ENCODE assay signal across 7 cellular contexts in the genomic region with DNA sequence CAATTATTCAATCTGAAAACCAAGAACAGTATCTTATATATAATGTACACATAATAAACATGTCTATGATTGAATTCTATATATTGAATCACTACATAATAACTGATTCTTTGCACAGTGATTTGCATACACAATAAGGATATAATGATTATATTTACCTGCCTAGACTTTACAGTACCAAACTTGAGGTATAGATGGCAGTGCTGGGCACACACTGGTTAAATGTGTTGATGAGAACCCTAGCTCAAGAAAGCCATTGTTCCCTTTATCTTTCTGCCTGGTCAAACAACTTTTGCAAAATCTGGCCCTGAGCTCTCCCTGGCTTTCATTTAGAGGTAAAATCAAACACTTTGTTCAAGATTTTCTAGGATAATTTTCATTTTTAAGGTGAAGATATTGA.
DNase-seq lines count a peak whose midpoint lies in the region; ATAC-seq and TF ChIP-seq lines count a peak whose summit lies in the region.

No MANE protein-coding gene starts in this region.

- no peaks in the 10 kb centered on the region for H4K20me1 ChIP-seq in OCI-LY1 (ENCODE audit: insufficient read depth, low read length)

- H3K4me3 ChIP-seq in OCI-LY1 (ENCODE audit: low read depth, low read length, poor library complexity, severe bottlenecking) = no peak overlapping the region
- H3K4me3 ChIP-seq in liver (ENCODE audit: low read depth in 1 of 3, low read length in 3 of 3) = no peak overlapping the region

- H3K27ac ChIP-seq in OCI-LY1 (ENCODE audit: low read depth, low read length, poor library complexity, severe bottlenecking) (no peak overlapping the region), liver (ENCODE audit: low read depth in 1 of 2, low read length in 2 of 2) (no peak overlapping the region)

- no peaks in the 10 kb centered on the region for H3K9me2 ChIP-seq in OCI-LY1 (ENCODE audit: low read depth, low read length)

- no peaks in the 10 kb centered on the region for H3K27me3 ChIP-seq in OCI-LY1 (ENCODE audit: insufficient read depth, low read length)
- no peaks in the 10 kb centered on the region for H3K27me3 ChIP-seq in liver (ENCODE audit: control insufficient read depth in 4 of 4, insufficient read depth in 4 of 4, low read length in 3 of 4)

- ATAC-seq in GM18502 (IDR thresholded peaks at IDR 0.05; ENCODE audit: poor library complexity, unreplicated experiment) (peak; percentile 84), HG02763 (IDR thresholded peaks at IDR 0.05; ENCODE audit: unreplicated experiment) (peak; percentile 65), left lobe of liver (no peak)

- H3K4me2 ChIP-seq in OCI-LY1 (ENCODE audit: low read length) = no peak overlapping the region

- no peaks in the 10 kb centered on the region for H3K79me2 ChIP-seq in OCI-LY1 (ENCODE audit: insufficient read depth, low read length)

- no peak overlapping the region for H3K9ac ChIP-seq in OCI-LY1 (ENCODE audit: low read length)
- no peak overlapping the region for H3K9ac ChIP-seq in liver (ENCODE audit: low read depth in 1 of 2, low read length in 2 of 2)

- H3K36me3 ChIP-seq in OCI-LY1 (ENCODE audit: insufficient read depth, low read length) (no peaks in the 10 kb centered on the region), liver (ENCODE audit: control insufficient read depth in 4 of 4, insufficient read depth in 3 of 4, low read depth in 1 of 4, low read length in 3 of 4) (no peaks in the 10 kb centered on the region)

- H3K9me3 ChIP-seq in OCI-LY1 (ENCODE audit: low read length) (no peaks in the 10 kb centered on the region), liver (ENCODE audit: control insufficient read depth in 4 of 4, low read length in 3 of 4) (no peaks in the 10 kb centered on the region)

- no peak overlapping the region for H2AFZ ChIP-seq in OCI-LY1 (ENCODE audit: low read length)

- DNase-seq in globus pallidus (ENCODE audit: low spot score) = no peak
- DNase-seq in NCI-H2227 treated with DMSO at 0.1 percent for 48 hours (lab: John Stamatoyannopoulos, UW) = no peak
- no peak for DNase-seq in left lobe of liver (ENCODE audit: low spot score)

- H3F3A ChIP-seq in OCI-LY1 (ENCODE audit: insufficient read depth, low read length) = no peaks in the 10 kb centered on the region

- TF ChIP-seq CTCF in OCI-LY1 (IDR thresholded peaks at IDR 0.05; ENCODE audit: low read length) (peak; percentile 23; the same call in 1 of the 2 replicates), liver (IDR thresholded peaks at IDR 0.05; ENCODE audit: low read depth, low read length, missing input control) (peak; percentile 6)

- TF ChIP-seq RAD21 in liver (IDR thresholded peaks at IDR 0.05) = no peak

- H3K4me1 ChIP-seq in OCI-LY1 (ENCODE audit: insufficient read depth, low read length, severe bottlenecking) (no peaks in the 10 kb centered on the region), liver (ENCODE audit: control insufficient read depth in 4 of 4, insufficient read depth in 4 of 4, low read length in 3 of 4) (no peaks in the 10 kb centered on the region)

TF ChIP-seq in liver, 16 proteins besides CTCF, POLR2A, EP300 and RAD21:
- no peak for TF ChIP-seq ATF3 (IDR thresholded peaks at IDR 0.05)
- no peak for TF ChIP-seq HNF4G (IDR thresholded peaks at IDR 0.05)
- TF ChIP-seq, protein P1, sequence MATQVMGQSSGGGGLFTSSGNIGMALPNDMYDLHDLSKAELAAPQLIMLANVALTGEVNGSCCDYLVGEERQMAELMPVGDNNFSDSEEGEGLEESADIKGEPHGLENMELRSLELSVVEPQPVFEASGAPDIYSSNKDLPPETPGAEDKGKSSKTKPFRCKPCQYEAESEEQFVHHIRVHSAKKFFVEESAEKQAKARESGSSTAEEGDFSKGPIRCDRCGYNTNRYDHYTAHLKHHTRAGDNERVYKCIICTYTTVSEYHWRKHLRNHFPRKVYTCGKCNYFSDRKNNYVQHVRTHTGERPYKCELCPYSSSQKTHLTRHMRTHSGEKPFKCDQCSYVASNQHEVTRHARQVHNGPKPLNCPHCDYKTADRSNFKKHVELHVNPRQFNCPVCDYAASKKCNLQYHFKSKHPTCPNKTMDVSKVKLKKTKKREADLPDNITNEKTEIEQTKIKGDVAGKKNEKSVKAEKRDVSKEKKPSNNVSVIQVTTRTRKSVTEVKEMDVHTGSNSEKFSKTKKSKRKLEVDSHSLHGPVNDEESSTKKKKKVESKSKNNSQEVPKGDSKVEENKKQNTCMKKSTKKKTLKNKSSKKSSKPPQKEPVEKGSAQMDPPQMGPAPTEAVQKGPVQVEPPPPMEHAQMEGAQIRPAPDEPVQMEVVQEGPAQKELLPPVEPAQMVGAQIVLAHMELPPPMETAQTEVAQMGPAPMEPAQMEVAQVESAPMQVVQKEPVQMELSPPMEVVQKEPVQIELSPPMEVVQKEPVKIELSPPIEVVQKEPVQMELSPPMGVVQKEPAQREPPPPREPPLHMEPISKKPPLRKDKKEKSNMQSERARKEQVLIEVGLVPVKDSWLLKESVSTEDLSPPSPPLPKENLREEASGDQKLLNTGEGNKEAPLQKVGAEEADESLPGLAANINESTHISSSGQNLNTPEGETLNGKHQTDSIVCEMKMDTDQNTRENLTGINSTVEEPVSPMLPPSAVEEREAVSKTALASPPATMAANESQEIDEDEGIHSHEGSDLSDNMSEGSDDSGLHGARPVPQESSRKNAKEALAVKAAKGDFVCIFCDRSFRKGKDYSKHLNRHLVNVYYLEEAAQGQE (IDR thresholded peaks at IDR 0.05) = no peak
- no peak for TF ChIP-seq FOXA2 (IDR thresholded peaks at IDR 0.05)
- TF ChIP-seq FOXA1 (IDR thresholded peaks at IDR 0.05) = no peak
- TF ChIP-seq GABPA (IDR thresholded peaks at IDR 0.05 in 1 of 2, conservative IDR thresholded peaks at IDR 0.05 in 1 of 2) = no peak
- no peak for TF ChIP-seq RXRA (IDR thresholded peaks at IDR 0.05)
- TF ChIP-seq SP1 (IDR thresholded peaks at IDR 0.05) = no peak
- no peak for TF ChIP-seq TAF1 (conservative IDR thresholded peaks at IDR 0.05)
- no peak for TF ChIP-seq YY1 (IDR thresholded peaks at IDR 0.05)
- no peak for TF ChIP-seq JUND (IDR thresholded peaks at IDR 0.05)
- TF ChIP-seq NR2F2 (IDR thresholded peaks at IDR 0.05) = no peak
- TF ChIP-seq HNF4A (conservative IDR thresholded peaks at IDR 0.05) = no peak
